Comparison of ENCODE assay signal across 11 cellular contexts in genomic region chr3:105876745-105877624, GRCh38. TPM values are rescaled to one million over a fixed set of nuclear protein-coding genes. Genes with fewer than 3 reads are reported as not detected.
DNase-seq lines count a peak whose midpoint lies in the region; ATAC-seq and TF ChIP-seq lines count a peak whose summit lies in the region.
"Had no signal": no experiment of that assay in that cellular context is flagged by ENCODE, and none has a peak within 500 bp of the region (broad histone marks: within the 10 kb centered on the region; RNA-seq: fewer than 3 reads in every experiment).

No MANE protein-coding gene starts in this region.

- peaks cover 10% of the 10 kb centered on the region for H3K4me1 ChIP-seq in mucosa of descending colon (ENCODE audit: low read depth)

- H3K27me3 Mint-ChIP-seq in T-helper 1 cell treated with Interleukin-12 subunit alpha and Interleukin-12 subunit beta and Interleukin-4 antibody, amounts not matched to agents 30 μg/mL and 1 μg/mL, for 36 hours (ENCODE audit: low read depth), result no peaks in the 10 kb centered on the region

- no peaks in the 10 kb centered on the region for H3K9me3 ChIP-seq in mucosa of descending colon

- peak; percentile 95 for ATAC-seq in mucosa of descending colon
- no peak for ATAC-seq in GM18502 (IDR thresholded peaks at IDR 0.05; ENCODE audit: poor library complexity, unreplicated experiment)
- ATAC-seq: WTC11 had no signal

- H3K36me3 Mint-ChIP-seq in T-helper 1 cell treated with Interleukin-12 subunit alpha and Interleukin-12 subunit beta and Interleukin-4 antibody, amounts not matched to agents 30 μg/mL and 1 μg/mL, for 36 hours (ENCODE audit: low read depth), result peaks cover 7% of the 10 kb centered on the region
- H3K36me3 Mint-ChIP-seq: WTC11 had no signal

- peaks cover 24% of the 10 kb centered on the region for H3K4me1 Mint-ChIP-seq in T-helper 1 cell treated with Interleukin-12 subunit alpha and Interleukin-12 subunit beta and Interleukin-4 antibody, amounts not matched to agents 30 μg/mL and 1 μg/mL, for 36 hours (ENCODE audit: low read depth)

- peak overlapping the region; percentile 61 for H3K4me3 Mint-ChIP-seq in T-helper 1 cell treated with Interleukin-12 subunit alpha and Interleukin-12 subunit beta and Interleukin-4 antibody, amounts not matched to agents 30 μg/mL and 1 μg/mL, for 36 hours
- H3K4me3 Mint-ChIP-seq: WTC11 had no signal

- POLR2A ChIA-PET in GM10248 (lab: Yijun Ruan, JAX), result no interaction called here

- no peak overlapping the region for H3K4me3 ChIP-seq in mucosa of descending colon
- no peak overlapping the region for H3K4me3 ChIP-seq in coronary artery

- H3K36me3 ChIP-seq in mucosa of descending colon (ENCODE audit: low read depth), result no peaks in the 10 kb centered on the region

- H3K27ac ChIP-seq in coronary artery, result no peak overlapping the region

- H3K9me3 Mint-ChIP-seq in T-helper 1 cell treated with Interleukin-12 subunit alpha and Interleukin-12 subunit beta and Interleukin-4 antibody, amounts not matched to agents 30 μg/mL and 1 μg/mL, for 36 hours, result peaks cover 4% of the 10 kb centered on the region
- H3K9me3 Mint-ChIP-seq: WTC11 had no signal

- no peak for TF ChIP-seq CTCF in GM10248 (IDR thresholded peaks at IDR 0.05; ENCODE audit: control extremely low read depth, extremely low read depth, low read depth, missing control alignments)
- TF ChIP-seq CTCF in GM20000 (IDR thresholded peaks at IDR 0.05; ENCODE audit: extremely low read depth, missing control alignments), result no peak
- TF ChIP-seq CTCF in mucosa of descending colon (IDR thresholded peaks at IDR 0.05), result no peak
- TF ChIP-seq CTCF in coronary artery (IDR thresholded peaks at IDR 0.05), result no peak

- peak; percentile 20 for DNase-seq in GM10248 (ENCODE audit: extremely low spot score)
- peak; percentile 22 for DNase-seq in GM20000 (ENCODE audit: low spot score)
- DNase-seq in mucosa of descending colon, result no peak
- DNase-seq in coronary artery (ENCODE audit: low spot score), result no peak
- DNase-seq in DMS153 treated with DMSO at 0.1 percent for 48 hours (lab: John Stamatoyannopoulos, UW; ENCODE audit: unreplicated experiment), result no peak
- DNase-seq in D341Med (ENCODE audit: low spot score), result no peak
- DNase-seq: NCI-H774, occipital lobe had no signal

- H3K27ac Mint-ChIP-seq in T-helper 1 cell treated with Interleukin-12 subunit alpha and Interleukin-12 subunit beta and Interleukin-4 antibody, amounts not matched to agents 30 μg/mL and 1 μg/mL, for 36 hours, result peak overlapping the region; percentile 79

- CTCF ChIA-PET in GM10248 (lab: Yijun Ruan, JAX), result interaction anchor here (1.1 to 1.4 kb wide), 2 partner anchors 19 to 34 kb away, joined by 3 read pairs; no protein-coding TSS in a partner anchor

- intact Hi-C loops in mucosa of descending colon (cut with DNase I, micrococcal nuclease), result no loop called here

RNA-seq across cellular contexts. Expression of gene CBLB, which starts 8.2 kb away (rescaled TPM):
- 10 to 100 TPM; 41.7 to 52.2 (median 51.0) TPM for total RNA-seq in mucosa of descending colon

Comparison
In these comparisons a context has a peak if more than half of its experiments do, and no peak if none do; other contexts are left out.
1. DNase-seq: peak in GM10248 (single experiment) and GM20000 (single experiment); none in mucosa of descending colon (0 of 3), coronary artery (single experiment), DMS153 treated with DMSO at 0.1 percent for 48 hours (single experiment) and D341Med (single experiment).